Comparison of ENCODE assay signal across 1 cellular context in the genomic region with DNA sequence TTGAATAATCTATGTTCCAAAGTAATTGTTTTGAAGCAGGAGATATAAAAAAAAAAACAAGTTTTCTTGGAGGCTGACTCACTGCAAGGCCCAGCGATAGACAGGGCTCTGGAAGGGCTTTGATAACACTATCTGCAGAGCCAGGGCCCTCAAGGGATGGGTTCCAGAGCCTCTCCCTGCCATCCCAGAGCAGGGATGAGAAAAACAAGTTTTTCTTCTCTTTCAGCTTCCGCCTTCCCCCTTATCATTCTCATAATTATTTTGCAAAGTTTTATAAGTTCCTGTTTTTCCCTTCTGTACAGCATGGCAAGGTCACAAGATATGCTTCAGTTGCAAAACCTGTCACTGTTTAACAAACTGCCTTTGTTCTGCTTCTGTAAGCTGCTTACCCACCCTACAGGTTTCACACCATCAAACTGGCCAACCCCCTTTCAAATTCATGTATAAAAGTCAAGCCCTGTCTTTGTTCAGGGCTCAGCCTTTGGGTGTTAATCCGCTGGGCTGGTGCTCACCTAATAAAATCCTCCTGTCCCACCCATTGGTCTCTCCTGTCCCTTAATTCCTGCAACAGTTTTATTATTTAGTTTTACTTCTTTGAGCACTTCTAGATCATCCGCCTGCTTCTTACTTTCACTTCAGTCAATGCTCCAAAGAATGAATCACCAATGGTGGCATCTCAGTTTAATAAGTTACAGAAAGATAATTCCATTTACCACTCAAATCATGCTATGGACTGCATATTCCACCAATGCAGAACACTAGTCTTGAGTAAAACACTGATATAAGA.
TF ChIP-seq lines count a peak whose summit lies in the region.

No MANE protein-coding gene starts in this region.

TF ChIP-seq in endothelial cell of umbilical vein, 7 proteins besides CTCF, POLR2A, EP300 and RAD21:
- TF ChIP-seq JUN (IDR thresholded peaks at IDR 0.05; ENCODE audit: borderline replicate concordance, insufficient read depth, insufficient read length, low read depth) (no peak), FOS (IDR thresholded peaks at IDR 0.05; ENCODE audit: borderline replicate concordance, insufficient read depth, low read length) (no peak), MYC (IDR thresholded peaks at IDR 0.05; ENCODE audit: low read depth, low read length) (no peak), EZH2 (IDR thresholded peaks at IDR 0.05; ENCODE audit: borderline replicate concordance, low read depth, low read length, severe bottlenecking) (no peak), GATA2 (IDR thresholded peaks at IDR 0.05; ENCODE audit: insufficient read depth, insufficient read length, low read depth, low read length) (no peak)
